ENCODE assay signal across 19 cellular contexts in the genomic region with DNA sequence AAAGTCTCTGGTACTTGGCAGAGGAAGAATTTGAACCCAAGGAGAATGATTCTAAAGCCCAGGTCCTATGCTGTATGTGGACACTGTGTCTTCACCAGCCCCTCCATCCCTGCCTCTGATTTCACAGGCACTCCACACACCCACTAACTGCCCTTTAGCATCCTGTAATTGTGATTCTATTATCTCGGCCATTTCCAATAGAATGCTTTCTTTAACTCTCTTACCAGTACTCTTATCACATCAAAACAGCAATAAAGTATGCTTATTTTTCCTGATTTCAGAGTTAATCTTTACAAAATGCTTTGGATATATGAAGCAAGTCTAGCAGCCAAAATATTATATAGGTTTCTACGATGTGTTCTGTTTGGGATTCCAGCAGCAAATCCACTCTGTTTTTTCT. TPM values are rescaled to one million over a fixed set of nuclear protein-coding genes. Genes with fewer than 3 reads are reported as not detected.
DNase-seq lines count a peak whose midpoint lies in the region; ATAC-seq and TF ChIP-seq lines count a peak whose summit lies in the region.
"Had no signal": no experiment of that assay in that cellular context is flagged by ENCODE, and none has a peak within 500 bp of the region (broad histone marks: within the 10 kb centered on the region; RNA-seq: fewer than 3 reads in every experiment).

No MANE protein-coding gene starts in this region.

- POLR2A ChIA-PET in activated CD4-positive, alpha-beta T cell treated with anti-CD3 and anti-CD28 coated beads for 36 hours (lab: Charles Lee), result no interaction called here
- POLR2A ChIA-PET in WTC11 (lab: Charles Lee), result no interaction called here

- TF ChIP-seq CTCF in WTC11 (IDR thresholded peaks at IDR 0.05), result no peak

- no peaks in the 10 kb centered on the region for H3K27me3 Mint-ChIP-seq in activated CD4-positive, alpha-beta T cell treated with anti-CD3 and anti-CD28 coated beads for 36 hours
- H3K27me3 Mint-ChIP-seq in WTC11 (ENCODE audit: low read depth), result no peaks in the 10 kb centered on the region
- H3K27me3 Mint-ChIP-seq in memory B cell, result no peaks in the 10 kb centered on the region

- peaks cover 43% of the 10 kb centered on the region for H3K4me1 Mint-ChIP-seq in activated CD4-positive, alpha-beta T cell treated with anti-CD3 and anti-CD28 coated beads for 36 hours
- H3K4me1 Mint-ChIP-seq in WTC11 (peaks cover 8% of the 10 kb centered on the region), memory B cell (peaks cover 22% of the 10 kb centered on the region)

- intact Hi-C loops in activated CD4-positive, alpha-beta T cell treated with anti-CD3 and anti-CD28 coated beads for 36 hours (cut with DNase I, micrococcal nuclease), result no loop called here
- intact Hi-C loops in cardiac septum (cut with DNase I), result no loop called here

- no peak for DNase-seq in activated CD4-positive, alpha-beta T cell treated with anti-CD3 and anti-CD28 coated beads for 36 hours
- DNase-seq in activated CD4-positive, alpha-beta T cell treated with anti-CD3 and anti-CD28 coated beads for 4 hours, result no peak
- DNase-seq in WTC11 (ENCODE audit: low spot score) (no peak), memory B cell (ENCODE audit: low spot score in 2 of 2) (no peak), medulla oblongata (ENCODE audit: extremely low spot score) (no peak), cardiac septum (ENCODE audit: low spot score) (no peak), middle frontal gyrus (ENCODE audit: extremely low spot score, low spot score) (no peak), T-helper 2 cell (no peak)
- DNase-seq: DMS53, GM23248, MG63, NCI-H1048, NCI-H1436, NCI-H187 treated with DMSO at 0.1 percent for 48 hours, NCI-H2107, NCI-H510A, PC-3, Right ventricle myocardium superior had no signal

- no peaks in the 10 kb centered on the region for H3K36me3 Mint-ChIP-seq in activated CD4-positive, alpha-beta T cell treated with anti-CD3 and anti-CD28 coated beads for 36 hours (ENCODE audit: low read depth)
- H3K36me3 Mint-ChIP-seq in WTC11 (no peaks in the 10 kb centered on the region; the same call in 1 of the 2 replicates), memory B cell (peaks cover 12% of the 10 kb centered on the region)

- CTCF ChIA-PET in activated CD4-positive, alpha-beta T cell treated with anti-CD3 and anti-CD28 coated beads for 36 hours (lab: Charles Lee), result interaction anchor here (0.6 kb wide), 1 partner anchor 12 kb away, joined by 3 read pairs; no protein-coding TSS in a partner anchor
- CTCF ChIA-PET in WTC11 (lab: Charles Lee), result no interaction called here

- no peak for ATAC-seq in activated CD4-positive, alpha-beta T cell treated with anti-CD3 and anti-CD28 coated beads for 36 hours
- peak; percentile 30; the same call in 1 of the 2 replicates for ATAC-seq in WTC11
- ATAC-seq in memory B cell (ENCODE audit: low read depth), result no peak
- ATAC-seq: PC-3 had no signal

- peaks cover 4% of the 10 kb centered on the region for H3K9me3 Mint-ChIP-seq in activated CD4-positive, alpha-beta T cell treated with anti-CD3 and anti-CD28 coated beads for 36 hours (ENCODE audit: low read depth)
- H3K9me3 Mint-ChIP-seq in WTC11 (peaks cover 10% of the 10 kb centered on the region), memory B cell (peaks cover 5% of the 10 kb centered on the region)

- peak overlapping the region; percentile 17 for H3K27ac Mint-ChIP-seq in activated CD4-positive, alpha-beta T cell treated with anti-CD3 and anti-CD28 coated beads for 36 hours
- H3K27ac Mint-ChIP-seq in WTC11 (no peak overlapping the region), memory B cell (peak overlapping the region; percentile 18)
- H3K27ac Mint-ChIP-seq: CD14-positive monocyte had no signal

- H3K4me3 Mint-ChIP-seq in activated CD4-positive, alpha-beta T cell treated with anti-CD3 and anti-CD28 coated beads for 36 hours, result no peak overlapping the region
- H3K4me3 Mint-ChIP-seq in WTC11 (no peak overlapping the region), memory B cell (no peak overlapping the region)
- H3K4me3 Mint-ChIP-seq: CD14-positive monocyte had no signal

TF ChIP-seq in WTC11, 78 proteins besides CTCF, POLR2A, EP300 and RAD21:
- no peak for TF ChIP-seq FOXJ3 (CRISPR knock-in tag; IDR thresholded peaks at IDR 0.05; ENCODE audit: borderline replicate concordance)

RNA-seq across cellular contexts. Expression of gene BTG1, which starts 37.9 kb away (rescaled TPM):
- total RNA-seq in activated CD4-positive, alpha-beta T cell treated with anti-CD3 and anti-CD28 coated beads for 36 hours, result 100 to 1,000 TPM in 1 of 2 experiments, 10 to 100 TPM in 1; 76.6 to 131 TPM
- total RNA-seq in WTC11 (2021), result 26.7 to 32.0 TPM (median 31.2 TPM) in 3 replicates
- total RNA-seq in cardiac septum, result 72.8 TPM
